Comparison of ENCODE assay signal across 10 cellular contexts in the genomic region with DNA sequence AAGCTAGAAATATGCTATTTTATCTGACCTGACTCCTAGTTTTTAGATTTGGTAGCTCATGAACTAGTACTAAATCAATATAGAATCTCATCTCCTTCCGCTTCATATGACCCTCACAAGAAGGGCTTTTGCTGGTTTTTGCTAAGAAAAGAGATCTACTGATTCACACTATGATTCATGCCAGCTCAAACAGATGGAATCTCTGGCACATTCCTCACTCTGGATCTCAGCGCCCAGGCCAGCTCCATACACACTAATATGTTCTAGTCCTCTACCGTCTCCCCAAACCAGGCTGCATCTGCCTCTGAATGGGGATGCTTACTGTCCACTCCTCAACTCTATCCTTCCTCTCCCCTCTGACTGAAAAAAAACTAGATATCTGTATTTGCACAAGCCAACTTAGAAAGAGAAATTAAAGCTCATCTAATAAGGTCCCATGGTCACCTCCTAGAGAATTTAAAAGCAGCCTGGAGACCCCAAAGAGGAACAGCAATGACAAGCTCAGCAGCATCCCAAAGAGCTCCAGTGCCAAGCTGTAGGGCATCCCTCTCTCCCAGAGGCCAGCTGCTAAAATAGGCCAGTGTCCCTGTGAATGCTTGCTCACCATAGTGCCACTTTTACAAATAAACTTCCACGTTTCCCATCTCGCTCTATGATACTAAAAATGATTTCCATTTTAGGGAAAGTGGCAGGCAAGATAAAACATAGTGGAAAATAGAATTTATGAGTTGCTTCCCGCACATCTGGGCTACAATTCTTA.
DNase-seq lines count a peak whose midpoint lies in the region; ATAC-seq and TF ChIP-seq lines count a peak whose summit lies in the region.
"Had no signal": no experiment of that assay in that cellular context is flagged by ENCODE, and none has a peak within 500 bp of the region (broad histone marks: within the 10 kb centered on the region; RNA-seq: fewer than 3 reads in every experiment).

No MANE protein-coding gene starts in this region.

- H3K27ac Mint-ChIP-seq in progenitor cell of endocrine pancreas: no peak overlapping the region

- H3K4me3 ChIP-seq in thoracic aorta: peak overlapping the region; percentile 55

- no peaks in the 10 kb centered on the region for H3K27me3 ChIP-seq in thoracic aorta (replicated peaks; ENCODE audit: insufficient read depth)

- no peaks in the 10 kb centered on the region for H3K9me3 Mint-ChIP-seq in progenitor cell of endocrine pancreas (ENCODE audit: low read depth)

- no peak overlapping the region for H3K4me3 Mint-ChIP-seq in progenitor cell of endocrine pancreas (ENCODE audit: low read depth)

- no peaks in the 10 kb centered on the region for H3K9me3 ChIP-seq in thoracic aorta

- H3K4me1 ChIP-seq in thoracic aorta (ENCODE audit: control insufficient read depth in 1 of 2, low read depth in 2 of 2): peaks cover 29 to 66% of the 10 kb centered on the region in 2 donors

- no peak for TF ChIP-seq CTCF in thoracic aorta (IDR thresholded peaks at IDR 0.05)
- TF ChIP-seq CTCF in progenitor cell of endocrine pancreas (IDR thresholded peaks at IDR 0.05; ENCODE audit: unreplicated experiment): no peak

- H3K27ac ChIP-seq in thoracic aorta: peak overlapping the region; percentile 71 to 75

- H3K36me3 ChIP-seq in thoracic aorta: no peaks in the 10 kb centered on the region

- peak; percentile 36 to 93 for ATAC-seq in left cardiac atrium
- ATAC-seq in thoracic aorta (ENCODE audit: insufficient number of reproducible peaks, low FRiP score, low read depth): peak; percentile 50
- ATAC-seq in GM19035 (IDR thresholded peaks at IDR 0.05; ENCODE audit: unreplicated experiment): no peak
- no peak for ATAC-seq in HG03139 (IDR thresholded peaks at IDR 0.05; ENCODE audit: unreplicated experiment)

- no peaks in the 10 kb centered on the region for H3K36me3 Mint-ChIP-seq in progenitor cell of endocrine pancreas (ENCODE audit: insufficient read depth)

- peaks cover 11% of the 10 kb centered on the region for H3K27me3 Mint-ChIP-seq in progenitor cell of endocrine pancreas

- intact Hi-C loops in left cardiac atrium (cut with DNase I): no loop called here

- no peaks in the 10 kb centered on the region for H3K4me1 Mint-ChIP-seq in progenitor cell of endocrine pancreas (ENCODE audit: low read depth)

- peak; percentile 17 for DNase-seq in HPDE6-E6E7 (ENCODE audit: extremely low spot score)
- DNase-seq in astrocyte of the hippocampus (ENCODE audit: low read depth, low spot score): peak; percentile 90
- no peak for DNase-seq in left cardiac atrium
- DNase-seq in thoracic aorta (ENCODE audit: low spot score): no peak
- no peak for DNase-seq in KG1 (lab: John Stamatoyannopoulos, UW)
- DNase-seq in progenitor cell of endocrine pancreas (ENCODE audit: low spot score, unreplicated experiment): no peak
- DNase-seq: MV-4-11, T-helper 1 cell had no signal

Comparison
In these comparisons a context has a peak if more than half of its experiments do, and no peak if none do; other contexts are left out.
1. DNase-seq: peak in HPDE6-E6E7 (single experiment) and astrocyte of the hippocampus (single experiment); none in left cardiac atrium (single experiment), thoracic aorta (single experiment), KG1 (single experiment) and progenitor cell of endocrine pancreas (single experiment).
2. ATAC-seq: peak in left cardiac atrium (2 of 2) and thoracic aorta (single experiment); none in GM19035 (single experiment) and HG03139 (single experiment).